ENCODE assay signal across 18 cellular contexts in the genomic region with DNA sequence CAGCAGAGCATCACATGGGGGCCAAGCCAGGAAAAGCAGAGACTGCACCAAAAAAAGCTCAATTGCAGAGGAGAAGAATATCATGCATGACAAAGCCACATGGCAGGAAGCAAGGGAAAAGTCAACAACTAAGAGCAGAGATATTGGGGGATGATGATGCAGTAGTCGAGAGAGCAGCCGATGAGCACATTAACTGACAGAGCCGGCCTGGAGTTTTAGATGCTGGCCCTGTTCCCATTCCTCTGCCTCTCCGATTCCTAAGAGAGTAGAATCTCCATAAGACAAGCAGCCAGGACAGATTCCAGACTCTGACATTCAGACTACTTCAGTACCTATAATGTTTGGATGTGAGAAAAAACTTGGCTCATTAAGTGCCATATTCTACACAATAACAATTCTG.
"Had no signal": no experiment of that assay in that cellular context is flagged by ENCODE, and none has a peak within 500 bp of the region (broad histone marks: within the 10 kb centered on the region; RNA-seq: fewer than 3 reads in every experiment).

No MANE protein-coding gene starts in this region.

- ATAC-seq: effector memory CD8-positive, alpha-beta T cell; lower lobe of right lung; natural killer cell had no signal

- H3K36me3 ChIP-seq: esophagus squamous epithelium, left ventricle myocardium inferior, lower lobe of right lung, right atrium auricular region, sigmoid colon, stomach, thoracic aorta, transverse colon had no signal

- H3K4me3 ChIP-seq: esophagus squamous epithelium, left ventricle myocardium inferior, lower lobe of right lung, right atrium auricular region, sigmoid colon, skin epidermis, stomach, thoracic aorta, transverse colon had no signal

- DNase-seq: effector memory CD8-positive, alpha-beta T cell; esophagus squamous epithelium; foreskin melanocyte; head of caudate nucleus; hippocampal formation; immature natural killer cell; left ventricle myocardium inferior; lower lobe of right lung; natural killer cell; sigmoid colon; stimulated activated CD4-positive, alpha-beta T cell treated with anti-CD3 and anti-CD28 coated beads, Interleukin-12 subunit alpha, Interleukin-12 subunit beta, amount 100 ng/mL, for 4 hours; stimulated activated naive CD4-positive, alpha-beta T cell; stomach; substantia nigra; transverse colon had no signal

- H3K27me3 ChIP-seq: esophagus squamous epithelium, right atrium auricular region, sigmoid colon, stomach, transverse colon had no signal
